8 cellular contexts compared by ENCODE assay signal in genomic region chr21:42614811-42615342, GRCh38. TPM values are rescaled to one million over a fixed set of nuclear protein-coding genes. Genes with fewer than 3 reads are reported as not detected.
A peak's percentile ranks its signal among the peaks of the same experiment; 100 is the strongest.
DNase-seq lines count a peak whose midpoint lies in the region; ATAC-seq and TF ChIP-seq lines count a peak whose summit lies in the region.

No MANE protein-coding gene starts in this region.

- H3K27ac ChIP-seq in esophagus muscularis mucosa (replicated peaks in 1 of 4): no peak overlapping the region

- H3K36me3 ChIP-seq in esophagus muscularis mucosa: no peaks in the 10 kb centered on the region

- 22% methylated on average over 12 of the region's 14 CpGs for WGBS in esophagus muscularis mucosa

- TF ChIP-seq POLR2A in esophagus muscularis mucosa (IDR thresholded peaks at IDR 0.05; ENCODE audit: low read depth): no peak

- no peak for TF ChIP-seq EP300 in esophagus muscularis mucosa (IDR thresholded peaks at IDR 0.05)

- peak; percentile 2 for DNase-seq in DMS153 treated with DMSO at 0.1 percent for 48 hours (lab: John Stamatoyannopoulos, UW; ENCODE audit: unreplicated experiment)
- DNase-seq in NCI-H1930 (lab: John Stamatoyannopoulos, UW): peak; percentile 26 to 30
- DNase-seq in activated CD8-positive, alpha-beta memory T cell treated with anti-CD3 and anti-CD28 coated beads, Interleukin-2, amount 50 U/mL, for 4 hours: peak; percentile 45
- peak; percentile 72 for DNase-seq in islet precursor cell
- peak; percentile 20 for DNase-seq in stimulated activated CD8-positive, alpha-beta memory T cell treated with anti-CD3 and anti-CD28 coated beads, Interleukin-7, amount 100 ng/mL, for 24 hours (ENCODE audit: low read depth)
- DNase-seq in esophagus muscularis mucosa (ENCODE audit: extremely low spot score): no peak

- peaks cover 0 to 10% (median 7%) of the 10 kb centered on the region in 4 donors for H3K4me1 ChIP-seq in esophagus muscularis mucosa

- ATAC-seq in HG03457 (IDR thresholded peaks at IDR 0.05; ENCODE audit: unreplicated experiment) (no peak), GM19463 (IDR thresholded peaks at IDR 0.05; ENCODE audit: unreplicated experiment) (no peak)

- no peak overlapping the region for H3K4me3 ChIP-seq in esophagus muscularis mucosa

- TF ChIP-seq CTCF in esophagus muscularis mucosa (IDR thresholded peaks at IDR 0.05): no peak

- intact Hi-C loops in esophagus muscularis mucosa (cut with DNase I): no loop called here

- H3K9me3 ChIP-seq in esophagus muscularis mucosa: peaks cover 0 to 12% (median 6%) of the 10 kb centered on the region in 4 donors

- peaks cover 0 to 37% (median 10%) of the 10 kb centered on the region in 4 donors for H3K27me3 ChIP-seq in esophagus muscularis mucosa

RNA-seq across cellular contexts. Expression of gene PDE9A, which starts 38.5 kb away (rescaled TPM):
- total RNA-seq in esophagus muscularis mucosa: 10 to 100 TPM; 29.2 to 68.4 (median 40.4) TPM
